Comparison of ENCODE assay signal across 8 cellular contexts in genomic region chr10:5873515-5873995, GRCh38. TPM values are rescaled to one million over a fixed set of nuclear protein-coding genes. Genes with fewer than 3 reads are reported as not detected.
DNase-seq lines count a peak whose midpoint lies in the region; ATAC-seq lines count a peak whose summit lies in the region.

No MANE protein-coding gene starts in this region.

- H3K4me1 Mint-ChIP-seq in naive B cell: peaks cover 26 to 32% (median 27%) of the 10 kb centered on the region in 3 donors

- H3K9me3 ChIP-seq in NT2/D1 (ENCODE audit: insufficient read depth, low read length): peaks cover 5% of the 10 kb centered on the region; the same call in 1 of the 2 replicates

- H3K27ac Mint-ChIP-seq in naive B cell: peak overlapping the region; percentile 53 to 100 (median 97)

- H3K9me3 Mint-ChIP-seq in naive B cell: no peaks in the 10 kb centered on the region

- H3K4me3 ChIP-seq in NT2/D1 (ENCODE audit: insufficient read length, low read depth): no peak overlapping the region

- no peaks in the 10 kb centered on the region for H3K4me1 ChIP-seq in NT2/D1 (ENCODE audit: insufficient read depth, insufficient read length)

- H3K4me3 Mint-ChIP-seq in naive B cell: peak overlapping the region; percentile 70 to 92 (median 84)

- DNase-seq in C1 segment of cervical spinal cord (lab: John Stamatoyannopoulos, UW): peak in 12 of 14 donors; percentile 9 to 69 (median 44)
- peak; percentile 30 for DNase-seq in NT2/D1 (ENCODE audit: low read depth, low spot score)
- peak; percentile 42 for DNase-seq in activated CD8-positive, alpha-beta memory T cell treated with anti-CD3 and anti-CD28 coated beads, Interleukin-2, amount 50 U/mL, for 24 hours (ENCODE audit: extremely low read depth)
- DNase-seq in epidermal melanocyte (ENCODE audit: insufficient read length, low spot score): peak; percentile 78
- DNase-seq in naive B cell: peak; percentile 73
- peak; percentile 27 to 77 (median 50) for DNase-seq in stimulated activated naive CD4-positive, alpha-beta T cell (lab: John Stamatoyannopoulos, UW)

- no peaks in the 10 kb centered on the region for H3K27me3 Mint-ChIP-seq in naive B cell

- no peak overlapping the region for H3K9ac ChIP-seq in NT2/D1 (ENCODE audit: insufficient read length, low read depth)

- peaks cover 20% of the 10 kb centered on the region for H3K36me3 ChIP-seq in NT2/D1 (ENCODE audit: insufficient read depth, insufficient read length, low read length)

- ATAC-seq in GM19035 (IDR thresholded peaks at IDR 0.05; ENCODE audit: unreplicated experiment) (peak; percentile 86), HG03432 (IDR thresholded peaks at IDR 0.05; ENCODE audit: unreplicated experiment) (peak; percentile 85), naive B cell (ENCODE audit: low read depth in 2 of 2) (peak; percentile 85 to 86)

- no peaks in the 10 kb centered on the region for H3K36me3 Mint-ChIP-seq in naive B cell

- H3K27me3 ChIP-seq in NT2/D1 (ENCODE audit: insufficient read depth, insufficient read length): no peaks in the 10 kb centered on the region

RNA-seq across cellular contexts. Expression of gene ANKRD16, which starts 16.1 kb away (rescaled TPM):
- 1 to 10 TPM; 4.0 to 7.5 (median 5.7) TPM for polyA plus RNA-seq in naive B cell (ENCODE audit: low read depth in 6 of 6)

RNA-seq across cellular contexts. Expression of gene FBH1, which starts 16.5 kb away (rescaled TPM):
- 100 to 1,000 TPM in 2 of 6 donors, 10 to 100 TPM in 4; 93.4 to 123 (median 95.2) TPM for polyA plus RNA-seq in naive B cell (ENCODE audit: low read depth in 6 of 6)
